In the genomic region with DNA sequence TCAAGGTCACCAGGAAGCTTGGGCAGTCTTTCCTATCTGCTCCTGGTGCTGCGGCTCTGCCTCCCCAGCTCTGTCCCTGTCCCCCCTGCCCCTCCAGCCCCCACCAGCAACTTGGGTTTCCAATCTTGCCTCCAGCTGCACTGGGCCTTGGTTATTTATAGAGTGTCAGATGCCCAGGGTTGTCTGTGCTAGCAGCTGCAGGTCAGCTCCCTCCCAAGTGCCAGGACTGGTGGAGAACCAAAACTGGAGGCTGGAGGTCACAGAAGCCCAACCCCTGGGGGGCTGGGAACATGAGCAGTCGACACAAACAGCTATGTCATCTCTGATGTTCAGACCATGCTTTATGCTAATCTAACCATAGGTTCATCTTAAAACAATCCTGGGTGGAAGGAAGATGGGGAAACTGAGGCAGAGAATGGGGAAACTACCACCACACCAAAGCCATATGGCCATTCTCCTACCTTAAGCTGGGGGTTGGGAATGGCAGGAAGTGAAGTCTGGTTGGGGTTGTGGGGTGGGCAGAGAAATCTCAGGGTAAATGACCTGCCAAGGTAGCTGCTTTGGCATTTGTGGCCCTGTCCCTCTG, we compare ENCODE assay signal across 1 cellular context.
TF ChIP-seq lines count a peak whose summit lies in the region.

No MANE protein-coding gene starts in this region.

TF ChIP-seq in HepG2, 621 proteins besides CTCF, POLR2A, EP300 and RAD21:
- no peak for TF ChIP-seq ZSCAN29 (CRISPR knock-in tag; conservative IDR thresholded peaks at IDR 0.05)
- no peak for TF ChIP-seq THAP8 (CRISPR knock-in tag; IDR thresholded peaks at IDR 0.05; ENCODE audit: borderline replicate concordance)
- no peak for TF ChIP-seq ZNF350 (CRISPR knock-in tag; IDR thresholded peaks at IDR 0.05; ENCODE audit: borderline replicate concordance, low read depth)
- TF ChIP-seq GRHL1 (CRISPR knock-in tag; conservative IDR thresholded peaks at IDR 0.05) = no peak
- no peak for TF ChIP-seq ZNF557 (CRISPR knock-in tag; IDR thresholded peaks at IDR 0.05)
- TF ChIP-seq MATR3 (CRISPR knock-in tag; IDR thresholded peaks at IDR 0.05) = no peak
